ENCODE assay signal across 1 cellular context in genomic region chr19:13163609-13164364, GRCh38.
TF ChIP-seq lines count a peak whose summit lies in the region.

No MANE protein-coding gene starts in this region.

TF ChIP-seq in K562, 482 proteins besides CTCF, POLR2A, EP300 and RAD21 (continued from another document):
- peak; percentile 24 to 56 for TF ChIP-seq AFF1 (IDR thresholded peaks at IDR 0.05; ENCODE audit: low read depth in 1 of 2, partially characterized antibody in 2 of 2)
- TF ChIP-seq ZNF263 (CRISPR knock-in tag; IDR thresholded peaks at IDR 0.05; ENCODE audit: borderline replicate concordance): 0 out of 2 replicates have a peak, but pooled peaks have one; percentile 63
- peak; percentile 22 for TF ChIP-seq TAF9B (IDR thresholded peaks at IDR 0.05; ENCODE audit: partially characterized antibody)
- TF ChIP-seq CHD7 (IDR thresholded peaks at IDR 0.05; ENCODE audit: low read depth, low read length): no peak
- no peak for TF ChIP-seq ZBTB49 (CRISPR knock-in tag; IDR thresholded peaks at IDR 0.05; ENCODE audit: borderline replicate concordance)
- 0 out of 2 replicates have a peak, but pooled peaks have one; percentile 2 for TF ChIP-seq NR2C1 (IDR thresholded peaks at IDR 0.05)
- TF ChIP-seq NR2C1 (tag; IDR thresholded peaks at IDR 0.05): no peak
- peak in 1 of 3 experiments; percentile 23 for TF ChIP-seq YY1 (IDR thresholded peaks at IDR 0.05; ENCODE audit: borderline replicate concordance in 1 of 3, control insufficient read depth in 1 of 3, extremely low read depth in 1 of 3, insufficient read depth in 3 of 3, insufficient read length in 1 of 3, insufficient replicate concordance in 2 of 3, low read depth in 1 of 3, low read length in 2 of 3)
- peak; percentile 50; the same call in 1 of the 2 replicates for TF ChIP-seq KAT7 (CRISPR knock-in tag; IDR thresholded peaks at IDR 0.05; ENCODE audit: borderline replicate concordance)
- TF ChIP-seq MECOM (CRISPR knock-in tag; IDR thresholded peaks at IDR 0.05): 0 out of 2 replicates have a peak, but pooled peaks have one; percentile 3
- TF ChIP-seq HDAC3 (IDR thresholded peaks at IDR 0.05; ENCODE audit: borderline replicate concordance, partially characterized antibody): peak; percentile 15
